In the genomic region with DNA sequence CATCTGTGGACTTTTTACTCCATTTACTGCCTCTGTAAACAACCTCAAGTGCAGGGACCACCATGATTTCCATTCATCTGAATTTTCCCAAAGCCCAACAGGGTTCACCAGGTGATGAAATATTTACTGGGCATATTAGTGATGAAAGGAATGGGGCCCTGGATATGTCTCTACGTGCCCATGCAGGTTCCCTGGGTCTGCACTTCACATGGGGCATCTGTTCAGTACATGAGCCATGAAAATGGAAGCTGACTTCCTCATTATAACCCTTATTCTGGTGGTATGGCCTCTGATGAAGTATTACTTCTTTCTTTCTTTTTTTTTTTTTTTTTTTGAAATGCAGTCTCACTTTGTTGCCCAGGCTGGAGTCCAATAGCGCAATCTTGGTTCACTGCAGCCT, we compare ENCODE assay signal across 30 cellular contexts. TPM values are rescaled to one million over a fixed set of nuclear protein-coding genes. Genes with fewer than 3 reads are reported as not detected.
DNase-seq lines count a peak whose midpoint lies in the region; ATAC-seq, FAIRE-seq and TF ChIP-seq lines count a peak whose summit lies in the region.
"Had no signal": no experiment of that assay in that cellular context is flagged by ENCODE, and none has a peak within 500 bp of the region (broad histone marks: within the 10 kb centered on the region; RNA-seq: fewer than 3 reads in every experiment).

No MANE protein-coding gene starts in this region.

- DNase-seq in COLO668 (lab: John Stamatoyannopoulos, UW; ENCODE audit: unreplicated experiment) (peak; percentile 41), HPDE6-E6E7 (ENCODE audit: extremely low spot score) (peak; percentile 56), NCI-H345 (lab: John Stamatoyannopoulos, UW) (peak; percentile 78), bronchial epithelial cell (ENCODE audit: low read depth) (peak; percentile 92), type B pancreatic cell (ENCODE audit: extremely low spot score, unreplicated experiment) (no peak), AG08395 (ENCODE audit: low spot score) (no peak), CD1c-positive myeloid dendritic cell (ENCODE audit: extremely low spot score) (no peak)
- no peak for DNase-seq in stimulated activated effector memory CD8-positive, alpha-beta T cell treated with anti-CD3 and anti-CD28 coated beads, Interleukin-12 subunit alpha, Interleukin-12 subunit beta, amount 100 ng/mL, for 72 hours (ENCODE audit: low spot score in 2 of 2)
- DNase-seq: activated CD4-positive, alpha-beta T cell treated with anti-CD3 and anti-CD28 coated beads, Interleukin-2, amount 10 ng/mL, durations not matched to agents 7 days and 5 days; activated CD8-positive, alpha-beta memory T cell treated with anti-CD3 and anti-CD28 coated beads, Interleukin-2, amount 10 ng/mL, durations not matched to agents 7 days and 5 days; aorta; caudate nucleus; head of caudate nucleus; left colon; MM.1S; naive thymus-derived CD4-positive, alpha-beta T cell; NCI-H526 treated with DMSO at 0.1 percent for 48 hours; PC-9; stimulated activated CD4-positive, alpha-beta T cell treated with anti-CD3 and anti-CD28 coated beads, Interleukin-4, amount 100 ng/mL, for 4 hours; thyroid gland; WERI-Rb-1 had no signal

- no peaks in the 10 kb centered on the region for H3K36me3 Mint-ChIP-seq in stimulated activated effector memory CD8-positive, alpha-beta T cell treated with anti-CD3 and anti-CD28 coated beads, Interleukin-12 subunit alpha, Interleukin-12 subunit beta, amount 100 ng/mL, for 72 hours
- no peaks in the 10 kb centered on the region for H3K36me3 Mint-ChIP-seq in type B pancreatic cell
- H3K36me3 Mint-ChIP-seq: activated CD8-positive, alpha-beta memory T cell treated with anti-CD3 and anti-CD28 coated beads, Interleukin-2, amount 10 ng/mL, durations not matched to agents 7 days and 5 days; activated naive CD4-positive, alpha-beta T cell treated with anti-CD3 and anti-CD28 coated beads, Interleukin-2, amount 50 U/mL, for 72 hours; CD8-positive, alpha-beta memory T cell; naive thymus-derived CD4-positive, alpha-beta T cell had no signal

- FAIRE-seq in bronchial epithelial cell (lab: Jason Lieb, UNC) = no peak

- H3K36me3 ChIP-seq in bronchial epithelial cell (ENCODE audit: control insufficient read depth, insufficient read depth, low read length) = no peaks in the 10 kb centered on the region
- H3K36me3 ChIP-seq: right atrium auricular region, thyroid gland, WERI-Rb-1 had no signal

- TF ChIP-seq CTCF in bronchial epithelial cell (IDR thresholded peaks at IDR 0.05; ENCODE audit: insufficient read depth, low read length, severe bottlenecking) = no peak
- TF ChIP-seq CTCF in type B pancreatic cell (conservative IDR thresholded peaks at IDR 0.05) = no peak

- no peaks in the 10 kb centered on the region for H3K9me3 Mint-ChIP-seq in stimulated activated effector memory CD8-positive, alpha-beta T cell treated with anti-CD3 and anti-CD28 coated beads, Interleukin-12 subunit alpha, Interleukin-12 subunit beta, amount 100 ng/mL, for 72 hours
- H3K9me3 Mint-ChIP-seq in type B pancreatic cell = no peaks in the 10 kb centered on the region
- H3K9me3 Mint-ChIP-seq: activated CD4-positive, alpha-beta T cell treated with anti-CD3 and anti-CD28 coated beads, Interleukin-2, amount 10 ng/mL, durations not matched to agents 7 days and 5 days; activated naive CD4-positive, alpha-beta T cell treated with anti-CD3 and anti-CD28 coated beads, Interleukin-2, amount 50 U/mL, for 72 hours; activated T-helper 17 cell treated with anti-CD3 and anti-CD28 coated beads, Interleukin-2, amount 50 U/mL, for 72 hours; CD8-positive, alpha-beta memory T cell; dendritic cell treated with granulocyte-macrophage colony-stimulating factor and Interleukin-4, amounts not matched to agents 40 ng/mL and 50 ng/mL, for 4 days; IgD-negative memory B cell; stimulated activated naive CD8-positive, alpha-beta T cell treated with anti-CD3 and anti-CD28 coated beads, Interleukin-15, Interleukin-2, amounts not matched to agents 100 ng/mL and 50 ng/mL, for 24 hours; T-helper 2 cell treated with Interferon-gamma antibody and Interleukin-4, amounts not matched to agents 5 μg/mL and 100 μg/mL, for 36 hours had no signal

- no peak overlapping the region for H3K27ac Mint-ChIP-seq in stimulated activated effector memory CD8-positive, alpha-beta T cell treated with anti-CD3 and anti-CD28 coated beads, Interleukin-12 subunit alpha, Interleukin-12 subunit beta, amount 100 ng/mL, for 72 hours
- H3K27ac Mint-ChIP-seq in type B pancreatic cell = no peak overlapping the region
- H3K27ac Mint-ChIP-seq: activated CD4-positive, alpha-beta T cell treated with anti-CD3 and anti-CD28 coated beads, Interleukin-2, amount 10 ng/mL, durations not matched to agents 7 days and 5 days; activated CD8-positive, alpha-beta memory T cell treated with anti-CD3 and anti-CD28 coated beads, Interleukin-2, amount 10 ng/mL, durations not matched to agents 7 days and 5 days; activated naive CD4-positive, alpha-beta T cell treated with anti-CD3 and anti-CD28 coated beads, Interleukin-2, amount 50 U/mL, for 72 hours; activated T-helper 17 cell treated with anti-CD3 and anti-CD28 coated beads, Interleukin-2, amount 50 U/mL, for 72 hours; dendritic cell treated with granulocyte-macrophage colony-stimulating factor and Interleukin-4, amounts not matched to agents 40 ng/mL and 50 ng/mL, for 4 days; IgD-negative memory B cell; stimulated activated naive CD8-positive, alpha-beta T cell treated with anti-CD3 and anti-CD28 coated beads, Interleukin-15, Interleukin-2, amounts not matched to agents 100 ng/mL and 50 ng/mL, for 24 hours; T-helper 2 cell treated with Interferon-gamma antibody and Interleukin-4, amounts not matched to agents 5 μg/mL and 100 μg/mL, for 36 hours had no signal

- no peak overlapping the region for H3K4me3 Mint-ChIP-seq in stimulated activated effector memory CD8-positive, alpha-beta T cell treated with anti-CD3 and anti-CD28 coated beads, Interleukin-12 subunit alpha, Interleukin-12 subunit beta, amount 100 ng/mL, for 72 hours
- no peak overlapping the region for H3K4me3 Mint-ChIP-seq in type B pancreatic cell
- H3K4me3 Mint-ChIP-seq: activated CD4-positive, alpha-beta T cell treated with anti-CD3 and anti-CD28 coated beads, Interleukin-2, amount 10 ng/mL, durations not matched to agents 7 days and 5 days; activated CD8-positive, alpha-beta memory T cell treated with anti-CD3 and anti-CD28 coated beads, Interleukin-2, amount 10 ng/mL, durations not matched to agents 7 days and 5 days; activated T-helper 17 cell treated with anti-CD3 and anti-CD28 coated beads, Interleukin-2, amount 50 U/mL, for 72 hours; CD8-positive, alpha-beta memory T cell; dendritic cell treated with granulocyte-macrophage colony-stimulating factor and Interleukin-4, amounts not matched to agents 40 ng/mL and 50 ng/mL, for 4 days; IgD-negative memory B cell; naive thymus-derived CD4-positive, alpha-beta T cell; stimulated activated naive CD8-positive, alpha-beta T cell treated with anti-CD3 and anti-CD28 coated beads, Interleukin-15, Interleukin-2, amounts not matched to agents 100 ng/mL and 50 ng/mL, for 24 hours; T-helper 2 cell treated with Interferon-gamma antibody and Interleukin-4, amounts not matched to agents 5 μg/mL and 100 μg/mL, for 36 hours had no signal

- no peak overlapping the region for H3K4me3 ChIP-seq in bronchial epithelial cell (ENCODE audit: low read depth, low read length)
- H3K4me3 ChIP-seq: PC-9, right atrium auricular region, SK-N-MC, thyroid gland had no signal

- no peaks in the 10 kb centered on the region for H3K27me3 Mint-ChIP-seq in type B pancreatic cell
- H3K27me3 Mint-ChIP-seq: activated CD4-positive, alpha-beta T cell treated with anti-CD3 and anti-CD28 coated beads, Interleukin-2, amount 10 ng/mL, durations not matched to agents 7 days and 5 days; activated CD8-positive, alpha-beta memory T cell treated with anti-CD3 and anti-CD28 coated beads, Interleukin-2, amount 10 ng/mL, durations not matched to agents 7 days and 5 days; activated T-helper 17 cell treated with anti-CD3 and anti-CD28 coated beads, Interleukin-2, amount 50 U/mL, for 72 hours; dendritic cell treated with granulocyte-macrophage colony-stimulating factor and Interleukin-4, amounts not matched to agents 40 ng/mL and 50 ng/mL, for 4 days; IgD-negative memory B cell; naive thymus-derived CD4-positive, alpha-beta T cell; stimulated activated naive CD8-positive, alpha-beta T cell treated with anti-CD3 and anti-CD28 coated beads, Interleukin-15, Interleukin-2, amounts not matched to agents 100 ng/mL and 50 ng/mL, for 24 hours had no signal

- H3K27me3 ChIP-seq in bronchial epithelial cell (ENCODE audit: control insufficient read depth, insufficient read depth, low read length) = no peaks in the 10 kb centered on the region
- H3K27me3 ChIP-seq: right atrium auricular region, thyroid gland had no signal

- no peak for ATAC-seq in stimulated activated effector memory CD8-positive, alpha-beta T cell treated with anti-CD3 and anti-CD28 coated beads, Interleukin-12 subunit alpha, Interleukin-12 subunit beta, amount 100 ng/mL, for 72 hours
- ATAC-seq: activated CD8-positive, alpha-beta memory T cell treated with anti-CD3 and anti-CD28 coated beads, Interleukin-2, amount 10 ng/mL, durations not matched to agents 7 days and 5 days; activated naive CD4-positive, alpha-beta T cell treated with anti-CD3 and anti-CD28 coated beads, Interleukin-2, amount 50 U/mL, for 72 hours; activated T-helper 17 cell treated with anti-CD3 and anti-CD28 coated beads, Interleukin-2, amount 50 U/mL, for 72 hours; left colon; naive thymus-derived CD4-positive, alpha-beta T cell had no signal

- H3K4me1 Mint-ChIP-seq in stimulated activated effector memory CD8-positive, alpha-beta T cell treated with anti-CD3 and anti-CD28 coated beads, Interleukin-12 subunit alpha, Interleukin-12 subunit beta, amount 100 ng/mL, for 72 hours = no peaks in the 10 kb centered on the region
- peaks cover 4% of the 10 kb centered on the region for H3K4me1 Mint-ChIP-seq in type B pancreatic cell (ENCODE audit: unreplicated experiment)
- H3K4me1 Mint-ChIP-seq: activated CD4-positive, alpha-beta T cell treated with anti-CD3 and anti-CD28 coated beads, Interleukin-2, amount 10 ng/mL, durations not matched to agents 7 days and 5 days; activated CD8-positive, alpha-beta memory T cell treated with anti-CD3 and anti-CD28 coated beads, Interleukin-2, amount 10 ng/mL, durations not matched to agents 7 days and 5 days; activated T-helper 17 cell treated with anti-CD3 and anti-CD28 coated beads, Interleukin-2, amount 50 U/mL, for 72 hours; CD8-positive, alpha-beta memory T cell had no signal

RNA-seq across cellular contexts. Expression of gene CORO1C, which starts 26.5 kb away (rescaled TPM):
- total RNA-seq in bronchial epithelial cell (151 and 152 TPM in 2 replicates), type B pancreatic cell (ENCODE audit: low replicate concordance) (87.9 and 103 TPM in 2 replicates)

Comparison
In these comparisons a context has a peak if more than half of its experiments do, and no peak if none do; other contexts are left out.
1. DNase-seq: peak in COLO668 (single experiment), HPDE6-E6E7 (single experiment), NCI-H345 (single experiment) and bronchial epithelial cell (single experiment); none in stimulated activated effector memory CD8-positive, alpha-beta T cell treated with anti-CD3 and anti-CD28 coated beads, Interleukin-12 subunit alpha, Interleukin-12 subunit beta, amount 100 ng/mL, for 72 hours (0 of 2), type B pancreatic cell (single experiment), AG08395 (single experiment) and CD1c-positive myeloid dendritic cell (single experiment).